ENCODE assay signal across 11 cellular contexts in the genomic region with DNA sequence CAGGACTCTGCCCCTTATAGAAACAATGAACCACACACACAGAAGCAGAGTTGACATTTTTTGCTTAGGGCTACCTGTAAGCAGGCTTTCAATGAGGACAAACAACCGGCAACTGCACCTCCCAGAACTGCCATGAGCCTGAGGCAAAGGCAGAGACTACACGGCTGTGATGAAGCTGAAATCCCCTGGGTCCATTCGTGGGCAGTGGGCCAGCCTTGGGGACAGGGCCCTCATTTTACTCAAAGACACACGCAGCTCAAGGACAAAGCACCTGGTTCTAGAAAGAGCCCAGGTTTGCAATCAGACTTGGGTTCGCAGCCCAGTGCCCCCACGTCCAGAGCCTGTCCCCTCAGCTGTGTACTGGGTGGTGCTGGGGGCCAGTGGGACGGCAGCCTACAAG. TPM values are rescaled to one million over a fixed set of nuclear protein-coding genes. Genes with fewer than 3 reads are reported as not detected.
DNase-seq lines count a peak whose midpoint lies in the region; ATAC-seq, FAIRE-seq and TF ChIP-seq lines count a peak whose summit lies in the region.
"Had no signal": no experiment of that assay in that cellular context is flagged by ENCODE, and none has a peak within 500 bp of the region (broad histone marks: within the 10 kb centered on the region; RNA-seq: fewer than 3 reads in every experiment).

No MANE protein-coding gene starts in this region.

- no peak for FAIRE-seq in pancreas (lab: Jason Lieb, UNC)

- H3K27me3 ChIP-seq in MM.1S (replicated peaks; ENCODE audit: insufficient read depth, low read length), result no peaks in the 10 kb centered on the region
- no peaks in the 10 kb centered on the region for H3K27me3 ChIP-seq in endodermal cell (ENCODE audit: control insufficient read depth, insufficient read depth, low read length, poor library complexity, severe bottlenecking)
- no peaks in the 10 kb centered on the region for H3K27me3 ChIP-seq in pancreas
- H3K27me3 ChIP-seq: SJSA1 had no signal

- intact Hi-C loops in pancreas (cut with DNase I), result no loop called here

- DNase-seq in MM.1S, result peak; percentile 19
- DNase-seq in endodermal cell, result peak; percentile 38
- DNase-seq in pancreas, result peak in 4 of 6 donors; percentile 33 to 56 (median 44)
- DNase-seq in NCI-H774 (lab: John Stamatoyannopoulos, UW), result no peak
- no peak for DNase-seq in HUDEP-2 (lab: John Stamatoyannopoulos, UW; ENCODE audit: unreplicated experiment in 76 of 76)
- no peak for DNase-seq in pons (ENCODE audit: low spot score)
- no peak for DNase-seq in OCI-M2 (lab: John Stamatoyannopoulos, UW; ENCODE audit: unreplicated experiment)
- DNase-seq: activated CD8-positive, alpha-beta memory T cell treated with anti-CD3 and anti-CD28 coated beads, Interleukin-2, amount 50 U/mL, for 4 hours; CD8-positive, alpha-beta memory T cell had no signal

- no peaks in the 10 kb centered on the region for H4K20me1 ChIP-seq in MM.1S (ENCODE audit: insufficient read depth, low read length)

- peak in 2 of 4 donors; percentile 0 to 3 for ATAC-seq in pancreas

- H3K27ac ChIP-seq in C4-2B (peak overlapping the region; percentile 99), MM.1S (ENCODE audit: low read length) (peak overlapping the region; percentile 95), endodermal cell (ENCODE audit: low read depth, low read length) (no peak overlapping the region), pancreas (peak overlapping the region; percentile 72 to 92 (median 73))
- H3K27ac ChIP-seq: SJSA1 had no signal

- WGBS in endodermal cell (ENCODE audit: insufficient coverage in 1 of 2, insufficient read length in 1 of 2), 2 experiments, result 68 to 83% methylated on average over 5 to 7 of the region's 7 CpGs
- 31 to 35% methylated on average over 7 of the region's 7 CpGs for WGBS in pancreas, 2 donors

- H3K79me2 ChIP-seq in MM.1S (ENCODE audit: low read length), result peaks cover 100% of the 10 kb centered on the region

- H3K4me1 ChIP-seq in MM.1S (ENCODE audit: low read length) (peaks cover 38% of the 10 kb centered on the region), endodermal cell (ENCODE audit: control insufficient read depth, insufficient read depth, low read length) (peaks cover 10% of the 10 kb centered on the region), pancreas (peaks cover 38 to 48% (median 43%) of the 10 kb centered on the region in 3 donors)
- H3K4me1 ChIP-seq: SJSA1 had no signal

- peak overlapping the region; percentile 94 for H3K27ac Mint-ChIP-seq in endodermal cell
- H3K27ac Mint-ChIP-seq: CD8-positive, alpha-beta memory T cell had no signal

- peak overlapping the region; percentile 73 for H3K9ac ChIP-seq in MM.1S (ENCODE audit: low read length)
- no peak overlapping the region for H3K9ac ChIP-seq in endodermal cell (ENCODE audit: extremely low read depth, low read length, poor library complexity, severe bottlenecking)

- peak overlapping the region; percentile 79 for H3K4me2 ChIP-seq in MM.1S (ENCODE audit: low read depth, low read length)

- H3K9me2 ChIP-seq in MM.1S (replicated peaks; ENCODE audit: insufficient read depth, low read length), result no peaks in the 10 kb centered on the region

- peak overlapping the region; percentile 9; the same call in 1 of the 2 replicates for H2AFZ ChIP-seq in MM.1S (ENCODE audit: low read length)

- peak overlapping the region; percentile 51 for H3K4me3 ChIP-seq in MM.1S (ENCODE audit: low read length)
- no peak overlapping the region for H3K4me3 ChIP-seq in endodermal cell (ENCODE audit: low read length)
- H3K4me3 ChIP-seq in pancreas, result peak overlapping the region in 1 of 4 donors; percentile 7
- H3K4me3 ChIP-seq: SJSA1 had no signal

- no peak for TF ChIP-seq CTCF in C4-2B (conservative IDR thresholded peaks at IDR 0.05)
- TF ChIP-seq CTCF in MM.1S (IDR thresholded peaks at IDR 0.05; ENCODE audit: low read length), result no peak
- TF ChIP-seq CTCF in endodermal cell (conservative IDR thresholded peaks at IDR 0.05), result no peak
- TF ChIP-seq CTCF in pancreas (IDR thresholded peaks at IDR 0.05), result no peak

- H3K36me3 ChIP-seq in MM.1S (replicated peaks; ENCODE audit: insufficient read depth, low read length) (no peaks in the 10 kb centered on the region), endodermal cell (ENCODE audit: control insufficient read depth, insufficient read depth, low read length) (peaks cover 34% of the 10 kb centered on the region), pancreas (no peaks in the 10 kb centered on the region)
- H3K36me3 ChIP-seq: SJSA1 had no signal

- H3K9me3 Mint-ChIP-seq in endodermal cell, result peaks cover 22% of the 10 kb centered on the region

- H3K4me1 Mint-ChIP-seq in endodermal cell, result peaks cover 56% of the 10 kb centered on the region
- H3K4me1 Mint-ChIP-seq: CD8-positive, alpha-beta memory T cell had no signal

- H3K4me3 Mint-ChIP-seq in endodermal cell, result no peak overlapping the region
- H3K4me3 Mint-ChIP-seq: CD8-positive, alpha-beta memory T cell had no signal

- H3K36me3 Mint-ChIP-seq in endodermal cell (ENCODE audit: low read depth), result peaks cover 40% of the 10 kb centered on the region
- H3K36me3 Mint-ChIP-seq: CD8-positive, alpha-beta memory T cell had no signal

- no peaks in the 10 kb centered on the region for H3K9me3 ChIP-seq in MM.1S (replicated peaks; ENCODE audit: insufficient read depth, low read length)
- H3K9me3 ChIP-seq in endodermal cell (ENCODE audit: control insufficient read depth, low read length), result peaks cover 31% of the 10 kb centered on the region
- H3K9me3 ChIP-seq in pancreas, result no peaks in the 10 kb centered on the region
- H3K9me3 ChIP-seq: SJSA1 had no signal

- peaks cover 30% of the 10 kb centered on the region for H3F3A ChIP-seq in MM.1S (ENCODE audit: insufficient read depth, low read length)

- H3K27me3 Mint-ChIP-seq in endodermal cell (ENCODE audit: insufficient read depth), result no peaks in the 10 kb centered on the region

RNA-seq across cellular contexts. Expression of a gene that starts 18.0 kb away (rescaled TPM):
- total RNA-seq in endodermal cell (100 to 1,000 TPM in 1 of 2 donors, 10 to 100 TPM in 1; 66.0 to 105 TPM), pancreas (100 to 1,000 TPM in 1 of 6 donors, 10 to 100 TPM in 5; 42.3 to 122 (median 73.6) TPM)
- 22.2 TPM for polyA plus RNA-seq in endodermal cell (2013, experiment 1 of 2)
- polyA plus RNA-seq in endodermal cell (2013, experiment 2 of 2), result 27.3 TPM
- polyA plus RNA-seq in pancreas, result 10 to 100 TPM; 26.0 to 26.8 TPM

Comparison
In these comparisons a context has a peak if more than half of its experiments do, and no peak if none do; other contexts are left out.
1. DNase-seq: peak in MM.1S (single experiment), endodermal cell (single experiment) and pancreas (4 of 6); none in NCI-H774 (single experiment), HUDEP-2 (0 of 76), pons (single experiment) and OCI-M2 (single experiment).